Comparison of ENCODE assay signal across 8 cellular contexts in genomic region chr11:47565340-47566165, GRCh38. TPM values are rescaled to one million over a fixed set of nuclear protein-coding genes. Genes with fewer than 3 reads are reported as not detected.
DNase-seq lines count a peak whose midpoint lies in the region; ATAC-seq and TF ChIP-seq lines count a peak whose summit lies in the region.

A gene with protein sequence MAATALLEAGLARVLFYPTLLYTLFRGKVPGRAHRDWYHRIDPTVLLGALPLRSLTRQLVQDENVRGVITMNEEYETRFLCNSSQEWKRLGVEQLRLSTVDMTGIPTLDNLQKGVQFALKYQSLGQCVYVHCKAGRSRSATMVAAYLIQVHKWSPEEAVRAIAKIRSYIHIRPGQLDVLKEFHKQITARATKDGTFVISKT (plus strand): TSS chr11:47565599. CDS start chr11:47565623, 24 bp downstream.

- DNase-seq in EL = peak; percentile 79
- DNase-seq in KBM-7 = peak; percentile 67
- DNase-seq in T-helper 1 cell = peak; percentile 35 to 72 (median 45)
- peak; percentile 64 for DNase-seq in right atrium auricular region (ENCODE audit: low spot score)
- DNase-seq in COLO829 (ENCODE audit: low spot score) = no peak

- peaks cover 0 to 14% of the 10 kb centered on the region in 2 donors for H3K4me1 ChIP-seq in right atrium auricular region
- H3K4me1 ChIP-seq in rectal smooth muscle tissue (ENCODE audit: control insufficient read depth, insufficient read depth, low read length) = peaks cover 5% of the 10 kb centered on the region

- in situ Hi-C loops in KBM-7 (cut with MboI; ENCODE audit: low pct_unique_long_range_greater_than_20kb, low sequenced_read_pairs) = no loop called here

- H3K27ac ChIP-seq in adipose tissue (ENCODE audit: low read depth, low read length) (peak within 1 kb of the TSS; percentile 68), right atrium auricular region (peak within 1 kb of the TSS; percentile 49 to 82), rectal smooth muscle tissue (ENCODE audit: low read depth, low read length) (peak within 1 kb of the TSS; percentile 79)

- 0% methylated on average over 68 to 86 of the region's 86 CpGs for WGBS in adipose tissue, 3 donors

- H3K9me3 ChIP-seq in right atrium auricular region = no peaks in the 10 kb centered on the region

- ATAC-seq in GM21576 (IDR thresholded peaks at IDR 0.05; ENCODE audit: unreplicated experiment) = peak; percentile 82

- peak within 1 kb of the TSS; percentile 77 for H3K9ac ChIP-seq in rectal smooth muscle tissue (ENCODE audit: low read length)

- H3K36me3 ChIP-seq in right atrium auricular region = no peaks in the 10 kb centered on the region
- peaks cover 3% of the 10 kb centered on the region for H3K36me3 ChIP-seq in rectal smooth muscle tissue (ENCODE audit: control insufficient read depth, insufficient read depth, low read length)

- no peaks in the 10 kb centered on the region for H3K27me3 ChIP-seq in right atrium auricular region
- H3K27me3 ChIP-seq in rectal smooth muscle tissue (ENCODE audit: control insufficient read depth, insufficient read depth, low read length) = no peaks in the 10 kb centered on the region

- H3K4me3 ChIP-seq in right atrium auricular region = peak within 1 kb of the TSS; percentile 79 to 80
- peak within 1 kb of the TSS; percentile 88 for H3K4me3 ChIP-seq in rectal smooth muscle tissue (ENCODE audit: low read length)

- TF ChIP-seq CTCF in right atrium auricular region (IDR thresholded peaks at IDR 0.05) = no peak

RNA-seq across cellular contexts. Expression of the gene that starts here (rescaled TPM):
- polyA plus RNA-seq in adipose tissue = 10 to 100 TPM; 39.0 to 75.4 (median 52.2) TPM
- total RNA-seq in right atrium auricular region = 10 to 100 TPM; 26.9 to 50.1 TPM
